Comparison of ENCODE assay signal across 20 cellular contexts in genomic region chr2:38698604-38699003, GRCh38. TPM values are rescaled to one million over a fixed set of nuclear protein-coding genes. Genes with fewer than 3 reads are reported as not detected.
DNase-seq lines count a peak whose midpoint lies in the region; ATAC-seq, FAIRE-seq and TF ChIP-seq lines count a peak whose summit lies in the region.
"Had no signal": no experiment of that assay in that cellular context is flagged by ENCODE, and none has a peak within 500 bp of the region (broad histone marks: within the 10 kb centered on the region; RNA-seq: fewer than 3 reads in every experiment).

No MANE protein-coding gene starts in this region.

- no peaks in the 10 kb centered on the region for H3K27me3 Mint-ChIP-seq in activated T-cell treated with anti-CD3 and anti-CD28 coated beads, Interleukin-2, amount 50 U/mL, for 24 hours
- no peaks in the 10 kb centered on the region for H3K27me3 Mint-ChIP-seq in activated T-cell treated with anti-CD3 and anti-CD28 coated beads, Interleukin-2, amount 50 U/mL, for 72 hours (ENCODE audit: low read depth)
- H3K27me3 Mint-ChIP-seq in CD8-positive, alpha-beta memory T cell: no peaks in the 10 kb centered on the region
- no peaks in the 10 kb centered on the region for H3K27me3 Mint-ChIP-seq in activated CD4-positive, alpha-beta memory T cell treated with anti-CD3 and anti-CD28 coated beads, Interleukin-2, amount 10 ng/mL, durations not matched to agents 7 days and 5 days

- no peak for FAIRE-seq in HepG2 (lab: Jason Lieb, UNC)

- no peak overlapping the region for H3K4me3 ChIP-seq in CD8-positive, alpha-beta memory T cell (ENCODE audit: low read length)
- H3K4me3 ChIP-seq in HepG2 (replicated peaks in 1 of 3; ENCODE audit: insufficient read depth in 1 of 3, low read depth in 2 of 3, low read length in 3 of 3): no peak overlapping the region
- H3K4me3 ChIP-seq: BLaER1 treated with 17β-estradiol and CSF1 and Interleukin-3, amounts not matched to agents 10 nM and 100 nM had no signal

- no peaks in the 10 kb centered on the region for H3K27me3 ChIP-seq in CD8-positive, alpha-beta memory T cell (ENCODE audit: insufficient read depth, low read length, poor library complexity, severe bottlenecking)
- H3K27me3 ChIP-seq in HepG2 (ENCODE audit: control insufficient read depth in 1 of 2, insufficient read depth in 2 of 2, low read length in 2 of 2): no peaks in the 10 kb centered on the region
- H3K27me3 ChIP-seq: BLaER1 treated with 17β-estradiol and CSF1 and Interleukin-3, amounts not matched to agents 10 nM and 100 nM had no signal

- no peak for TF ChIP-seq POLR2A in HepG2 (IDR thresholded peaks at IDR 0.05; ENCODE audit: insufficient read depth in 1 of 2, low read depth in 2 of 2, low read length in 2 of 2)

- DNase-seq in activated T-cell treated with anti-CD3 and anti-CD28 coated beads, Interleukin-2, amount 50 U/mL, for 24 hours: no peak
- no peak for DNase-seq in activated T-cell treated with anti-CD3 and anti-CD28 coated beads, Interleukin-2, amount 50 U/mL, for 72 hours
- DNase-seq in CD8-positive, alpha-beta memory T cell: no peak
- DNase-seq in activated CD4-positive, alpha-beta memory T cell treated with anti-CD3 and anti-CD28 coated beads, Interleukin-2, amount 10 ng/mL, durations not matched to agents 7 days and 5 days: no peak
- no peak for DNase-seq in HepG2 (ENCODE audit: low spot score)
- no peak for DNase-seq in DMS153 (lab: John Stamatoyannopoulos, UW)
- DNase-seq: Caco-2, GDM1, H9, KBM-7, NCI-H1105 treated with DMSO at 0.1 percent for 48 hours, NCI-H1694, NCI-H2081 treated with DMSO at 0.1 percent for 48 hours, NCI-H774, OCI-M1, SHP77 treated with DMSO at 0.1 percent for 48 hours, SK-N-SH had no signal

- H3K9ac ChIP-seq in HepG2 (ENCODE audit: insufficient read depth, low read depth, low read length): no peak overlapping the region
- H3K9ac ChIP-seq: BLaER1 treated with 17β-estradiol and CSF1 and Interleukin-3, amounts not matched to agents 10 nM and 100 nM; SK-N-SH had no signal

- CTCF ChIA-PET in CD8-positive, alpha-beta memory T cell (lab: Charles Lee): interaction anchor here (1.1 to 6.5 kb wide), 8 partner anchors 10 to 117 kb away, joined by 3 to 35 read pairs (median 5); partner anchors contain the start of gene HNRNPLL
- CTCF ChIA-PET in activated CD4-positive, alpha-beta memory T cell treated with anti-CD3 and anti-CD28 coated beads, Interleukin-2, amount 10 ng/mL, durations not matched to agents 7 days and 5 days (lab: Charles Lee): interaction anchor here (0.8 to 5.5 kb wide), 6 partner anchors 10 to 117 kb away, joined by 4 to 28 read pairs (median 6); partner anchors contain the start of gene HNRNPLL
- CTCF ChIA-PET in HepG2 (lab: Yijun Ruan, JAX; ENCODE audit: low intra/inter-chr PET ratio, low total read pairs): no interaction called here

- H3K9me3 ChIP-seq in CD8-positive, alpha-beta memory T cell (ENCODE audit: low read length): no peaks in the 10 kb centered on the region
- no peaks in the 10 kb centered on the region for H3K9me3 ChIP-seq in HepG2 (ENCODE audit: low read length)
- H3K9me3 ChIP-seq: Caco-2, SK-N-SH had no signal

- no peak for TF ChIP-seq CTCF in HepG2 (CRISPR knock-in tag; IDR thresholded peaks at IDR 0.05)

- peaks cover 61% of the 10 kb centered on the region for H3K36me3 Mint-ChIP-seq in activated T-cell treated with anti-CD3 and anti-CD28 coated beads, Interleukin-2, amount 50 U/mL, for 24 hours (ENCODE audit: low read depth)
- H3K36me3 Mint-ChIP-seq in activated T-cell treated with anti-CD3 and anti-CD28 coated beads, Interleukin-2, amount 50 U/mL, for 72 hours (ENCODE audit: insufficient read depth in 2 of 2): peaks cover 11 to 42% of the 10 kb centered on the region in 2 donors
- H3K36me3 Mint-ChIP-seq in CD8-positive, alpha-beta memory T cell: peaks cover 8 to 46% (median 16%) of the 10 kb centered on the region in 3 donors
- H3K36me3 Mint-ChIP-seq in activated CD4-positive, alpha-beta memory T cell treated with anti-CD3 and anti-CD28 coated beads, Interleukin-2, amount 10 ng/mL, durations not matched to agents 7 days and 5 days (ENCODE audit: low read depth): peaks cover 65% of the 10 kb centered on the region

- peak overlapping the region; percentile 57 for H3K27ac Mint-ChIP-seq in activated T-cell treated with anti-CD3 and anti-CD28 coated beads, Interleukin-2, amount 50 U/mL, for 24 hours
- no peak overlapping the region for H3K27ac Mint-ChIP-seq in activated T-cell treated with anti-CD3 and anti-CD28 coated beads, Interleukin-2, amount 50 U/mL, for 72 hours
- peak overlapping the region; percentile 55 to 99 (median 94) for H3K27ac Mint-ChIP-seq in CD8-positive, alpha-beta memory T cell
- peak overlapping the region; percentile 66 for H3K27ac Mint-ChIP-seq in activated CD4-positive, alpha-beta memory T cell treated with anti-CD3 and anti-CD28 coated beads, Interleukin-2, amount 10 ng/mL, durations not matched to agents 7 days and 5 days
- H3K27ac Mint-ChIP-seq: H9 had no signal

- H3K4me1 ChIP-seq in CD8-positive, alpha-beta memory T cell (ENCODE audit: insufficient read depth, low read length): peaks cover 47% of the 10 kb centered on the region
- peaks cover 14% of the 10 kb centered on the region for H3K4me1 ChIP-seq in HepG2 (ENCODE audit: insufficient read depth, low read length)

- WGBS in HepG2 (ENCODE audit: low lambda C conversion rate): 99% methylated on average over 4 of the region's 4 CpGs

- H2AFZ ChIP-seq in HepG2 (ENCODE audit: low read length): no peak overlapping the region

- no peak for ATAC-seq in activated T-cell treated with anti-CD3 and anti-CD28 coated beads, Interleukin-2, amount 50 U/mL, for 72 hours (replicated peaks in 1 of 2)
- ATAC-seq in HepG2 (no peak), HG03025 (IDR thresholded peaks at IDR 0.05; ENCODE audit: low FRiP score, unreplicated experiment) (no peak), HG02798 (IDR thresholded peaks at IDR 0.05; ENCODE audit: poor library complexity, unreplicated experiment) (no peak)

- peaks cover 61% of the 10 kb centered on the region for H3K4me1 Mint-ChIP-seq in activated T-cell treated with anti-CD3 and anti-CD28 coated beads, Interleukin-2, amount 50 U/mL, for 24 hours (ENCODE audit: low read depth)
- peaks cover 58% of the 10 kb centered on the region for H3K4me1 Mint-ChIP-seq in activated T-cell treated with anti-CD3 and anti-CD28 coated beads, Interleukin-2, amount 50 U/mL, for 72 hours (ENCODE audit: low read depth)
- peaks cover 67 to 86% (median 86%) of the 10 kb centered on the region in 3 donors for H3K4me1 Mint-ChIP-seq in CD8-positive, alpha-beta memory T cell
- peaks cover 81% of the 10 kb centered on the region for H3K4me1 Mint-ChIP-seq in activated CD4-positive, alpha-beta memory T cell treated with anti-CD3 and anti-CD28 coated beads, Interleukin-2, amount 10 ng/mL, durations not matched to agents 7 days and 5 days

- intact Hi-C loops in HepG2 (cut with micrococcal nuclease; ENCODE audit: unreplicated experiment): no loop called here

- no peak overlapping the region for H3K4me2 ChIP-seq in HepG2 (ENCODE audit: low read depth, low read length)
- H3K4me2 ChIP-seq: BLaER1 treated with 17β-estradiol and CSF1 and Interleukin-3, amounts not matched to agents 10 nM and 100 nM; SK-N-SH had no signal

- no peak overlapping the region for H3K27ac ChIP-seq in CD8-positive, alpha-beta memory T cell (ENCODE audit: low read depth, low read length)
- H3K27ac ChIP-seq in HepG2 (ENCODE audit: extremely low read length, insufficient read depth, low read length): no peak overlapping the region
- H3K27ac ChIP-seq: BLaER1 treated with 17β-estradiol and CSF1 and Interleukin-3, amounts not matched to agents 10 nM and 100 nM had no signal

- no peaks in the 10 kb centered on the region for H3K36me3 ChIP-seq in CD8-positive, alpha-beta memory T cell (ENCODE audit: insufficient read depth, low read length)
- peaks cover 14 to 36% of the 10 kb centered on the region in 2 experiments for H3K36me3 ChIP-seq in HepG2 (replicated peaks in 1 of 2; ENCODE audit: control insufficient read depth in 1 of 2, insufficient read depth in 2 of 2, low read length in 2 of 2)

- in situ Hi-C loops in HepG2 (cut with HindIII; ENCODE audit: extremely low pct_ligation_motif_present, low pct_unique_long_range_greater_than_20kb): no loop called here

- no peak for TF ChIP-seq RAD21 in HepG2 (CRISPR knock-in tag; IDR thresholded peaks at IDR 0.05)

- POLR2A ChIA-PET in CD8-positive, alpha-beta memory T cell (lab: Charles Lee): interaction anchor here (1.0 to 1.9 kb wide), 3 partner anchors 10 to 52 kb away, joined by 6 to 7 read pairs (median 6); partner anchors contain the start of gene SRSF7
- POLR2A ChIA-PET in activated CD4-positive, alpha-beta memory T cell treated with anti-CD3 and anti-CD28 coated beads, Interleukin-2, amount 10 ng/mL, durations not matched to agents 7 days and 5 days (lab: Charles Lee): interaction anchor here (0.9 to 9.0 kb wide), 13 partner anchors 10 to 117 kb away, joined by 3 to 73 read pairs (median 5); partner anchors contain the start of genes GALM, HNRNPLL and SRSF7
- POLR2A ChIA-PET in HepG2 (lab: Yijun Ruan, JAX): interaction anchor here (1.0 kb wide), 1 partner anchor 12 kb away, joined by 3 read pairs; no protein-coding TSS in a partner anchor

- TF ChIP-seq EP300 in HepG2 (IDR thresholded peaks at IDR 0.05; ENCODE audit: low read depth in 2 of 2, low read length in 2 of 2) (no peak), HepG2 (CRISPR knock-in tag; IDR thresholded peaks at IDR 0.05; ENCODE audit: borderline replicate concordance) (no peak)

- no TSS peak for BruUV-seq in HepG2 (replicated peaks; lab: Mats Ljungman, UMichigan)

- H4K20me1 ChIP-seq in HepG2 (ENCODE audit: insufficient read depth, low read length): 0 out of 2 replicates have a peak, but pooled peaks cover 2% of the 10 kb centered on the region
- H4K20me1 ChIP-seq: BLaER1 treated with 17β-estradiol and CSF1 and Interleukin-3, amounts not matched to agents 10 nM and 100 nM had no signal

- no peaks in the 10 kb centered on the region for H3K9me3 Mint-ChIP-seq in activated T-cell treated with anti-CD3 and anti-CD28 coated beads, Interleukin-2, amount 50 U/mL, for 24 hours
- no peaks in the 10 kb centered on the region for H3K9me3 Mint-ChIP-seq in activated T-cell treated with anti-CD3 and anti-CD28 coated beads, Interleukin-2, amount 50 U/mL, for 72 hours
- peaks cover 0 to 8% (median 3%) of the 10 kb centered on the region in 5 donors for H3K9me3 Mint-ChIP-seq in CD8-positive, alpha-beta memory T cell
- no peaks in the 10 kb centered on the region for H3K9me3 Mint-ChIP-seq in activated CD4-positive, alpha-beta memory T cell treated with anti-CD3 and anti-CD28 coated beads, Interleukin-2, amount 10 ng/mL, durations not matched to agents 7 days and 5 days
- H3K9me3 Mint-ChIP-seq: H9 had no signal

- no peak overlapping the region for H3K4me3 Mint-ChIP-seq in activated T-cell treated with anti-CD3 and anti-CD28 coated beads, Interleukin-2, amount 50 U/mL, for 24 hours
- H3K4me3 Mint-ChIP-seq in activated T-cell treated with anti-CD3 and anti-CD28 coated beads, Interleukin-2, amount 50 U/mL, for 72 hours: no peak overlapping the region
- H3K4me3 Mint-ChIP-seq in CD8-positive, alpha-beta memory T cell: peak overlapping the region in 3 of 7 donors; percentile 5 to 81 (median 31)
- H3K4me3 Mint-ChIP-seq in activated CD4-positive, alpha-beta memory T cell treated with anti-CD3 and anti-CD28 coated beads, Interleukin-2, amount 10 ng/mL, durations not matched to agents 7 days and 5 days: no peak overlapping the region
- H3K4me3 Mint-ChIP-seq: H9 had no signal

- H3K79me2 ChIP-seq in HepG2 (ENCODE audit: insufficient read depth, low read length): peaks cover 22% of the 10 kb centered on the region

RNA-seq across cellular contexts. Expression of gene GALM, which starts 32.7 kb away (rescaled TPM):
- 100 to 1,000 TPM in 1 of 2 donors, 10 to 100 TPM in 1; 97.8 to 114 TPM for total RNA-seq in activated T-cell treated with anti-CD3 and anti-CD28 coated beads, Interleukin-2, amount 50 U/mL, for 72 hours
- total RNA-seq in CD8-positive, alpha-beta memory T cell: 100 to 1,000 TPM; 107 to 109 TPM
- polyA plus RNA-seq in CD8-positive, alpha-beta memory T cell: 51.4 TPM
- 10 to 100 TPM; 94.7 to 97.4 TPM for total RNA-seq in activated CD4-positive, alpha-beta memory T cell treated with anti-CD3 and anti-CD28 coated beads, Interleukin-2, amount 10 ng/mL, durations not matched to agents 7 days and 5 days
- 90.0 and 114 TPM in 2 replicates for total RNA-seq in HepG2 (2016; rRNA removed; fragmentation: Illumina TruSeq; extraction: Trizol)
- 23.4 and 25.3 TPM in 2 replicates for total RNA-seq in HepG2 (2016; cell fraction: cytosol; rRNA removed; fragmentation: Illumina TruSeq; extraction: Trizol; ENCODE audit: low read depth)
- 97.4 and 121 TPM in 2 replicates for total RNA-seq in HepG2 (2016; cell fraction: insoluble cytoplasmic fraction; rRNA removed; fragmentation: Illumina TruSeq; extraction: Trizol)
- total RNA-seq in HepG2 (2016; cell fraction: membrane; rRNA removed; fragmentation: Illumina TruSeq; extraction: Trizol): 42.3 and 46.2 TPM in 2 replicates
- total RNA-seq in HepG2 (2016; cell fraction: nucleus; rRNA removed; fragmentation: Illumina TruSeq; extraction: Trizol): 40.2 and 41.1 TPM in 2 replicates
- 60.3 and 65.5 TPM in 2 replicates for polyA plus RNA-seq in HepG2 (2011; rRNA removed)
- 55.9 and 67.8 TPM in 2 replicates for polyA plus RNA-seq in HepG2 (2011; cell fraction: cytosol; rRNA removed)
- 18.3 and 26.1 TPM in 2 replicates for polyA plus RNA-seq in HepG2 (2011; cell fraction: nucleus; rRNA removed)
- 53.1 and 67.0 TPM in 2 replicates for polyA plus RNA-seq in HepG2 (2012)
- polyA plus RNA-seq in HepG2 (2016; cell fraction: cytosol; fragmentation: Illumina TruSeq; extraction: Trizol; ENCODE audit: low read depth): 17.3 and 18.5 TPM in 2 replicates
- 102 TPM in 2 replicates for polyA plus RNA-seq in HepG2 (2016; cell fraction: insoluble cytoplasmic fraction; fragmentation: Illumina TruSeq; extraction: Trizol; ENCODE audit: low read depth)
- polyA plus RNA-seq in HepG2 (2016; cell fraction: membrane; fragmentation: Illumina TruSeq; extraction: Trizol; ENCODE audit: low read depth): 25.4 and 26.1 TPM in 2 replicates
- polyA plus RNA-seq in HepG2 (2016; cell fraction: nucleus; fragmentation: Illumina TruSeq; extraction: Trizol; ENCODE audit: insufficient read depth, low read depth): 43.2 and 47.8 TPM in 2 replicates
- polyA minus RNA-seq in HepG2 (2011; rRNA and poly(A)+ RNA removed; ENCODE audit: low replicate concordance): 20.6 and 67.6 TPM in 2 replicates
- polyA minus RNA-seq in HepG2 (2011; cell fraction: cytosol; rRNA and poly(A)+ RNA removed): 37.5 and 41.1 TPM in 2 replicates
- polyA minus RNA-seq in HepG2 (2011; cell fraction: nucleus; rRNA and poly(A)+ RNA removed): 40.4 and 46.2 TPM in 2 replicates

RNA-seq across cellular contexts. Expression of gene SRSF7, which starts 52.6 kb away (rescaled TPM):
- total RNA-seq in activated T-cell treated with anti-CD3 and anti-CD28 coated beads, Interleukin-2, amount 50 U/mL, for 72 hours: 100 to 1,000 TPM; 258 to 264 TPM
- total RNA-seq in CD8-positive, alpha-beta memory T cell: 100 to 1,000 TPM; 378 to 381 TPM
- polyA plus RNA-seq in CD8-positive, alpha-beta memory T cell: 200 TPM
- 100 to 1,000 TPM; 243 to 249 TPM for total RNA-seq in activated CD4-positive, alpha-beta memory T cell treated with anti-CD3 and anti-CD28 coated beads, Interleukin-2, amount 10 ng/mL, durations not matched to agents 7 days and 5 days
- 275 and 377 TPM in 2 replicates for total RNA-seq in HepG2 (2016; rRNA removed; fragmentation: Illumina TruSeq; extraction: Trizol)
- 67.2 and 80.5 TPM in 2 replicates for total RNA-seq in HepG2 (2016; cell fraction: cytosol; rRNA removed; fragmentation: Illumina TruSeq; extraction: Trizol; ENCODE audit: low read depth)
- total RNA-seq in HepG2 (2016; cell fraction: insoluble cytoplasmic fraction; rRNA removed; fragmentation: Illumina TruSeq; extraction: Trizol): 285 and 392 TPM in 2 replicates
- total RNA-seq in HepG2 (2016; cell fraction: membrane; rRNA removed; fragmentation: Illumina TruSeq; extraction: Trizol): 77.6 and 84.5 TPM in 2 replicates
- 186 and 191 TPM in 2 replicates for total RNA-seq in HepG2 (2016; cell fraction: nucleus; rRNA removed; fragmentation: Illumina TruSeq; extraction: Trizol)
- 154 and 172 TPM in 2 replicates for polyA plus RNA-seq in HepG2 (2011; rRNA removed)
- 76.4 and 98.0 TPM in 2 replicates for polyA plus RNA-seq in HepG2 (2011; cell fraction: cytosol; rRNA removed)
- 231 and 316 TPM in 2 replicates for polyA plus RNA-seq in HepG2 (2011; cell fraction: nucleus; rRNA removed)
- 106 and 123 TPM in 2 replicates for polyA plus RNA-seq in HepG2 (2012)
- 48.7 and 55.5 TPM in 2 replicates for polyA plus RNA-seq in HepG2 (2016; cell fraction: cytosol; fragmentation: Illumina TruSeq; extraction: Trizol; ENCODE audit: low read depth)
- polyA plus RNA-seq in HepG2 (2016; cell fraction: insoluble cytoplasmic fraction; fragmentation: Illumina TruSeq; extraction: Trizol; ENCODE audit: low read depth): 378 and 417 TPM in 2 replicates
- polyA plus RNA-seq in HepG2 (2016; cell fraction: membrane; fragmentation: Illumina TruSeq; extraction: Trizol; ENCODE audit: low read depth): 45.0 and 50.4 TPM in 2 replicates
- polyA plus RNA-seq in HepG2 (2016; cell fraction: nucleus; fragmentation: Illumina TruSeq; extraction: Trizol; ENCODE audit: insufficient read depth, low read depth): 359 and 362 TPM in 2 replicates
- polyA minus RNA-seq in HepG2 (2011; rRNA and poly(A)+ RNA removed; ENCODE audit: low replicate concordance): 67.1 and 233 TPM in 2 replicates
- 41.8 and 45.7 TPM in 2 replicates for polyA minus RNA-seq in HepG2 (2011; cell fraction: cytosol; rRNA and poly(A)+ RNA removed)
- 175 and 230 TPM in 2 replicates for polyA minus RNA-seq in HepG2 (2011; cell fraction: nucleus; rRNA and poly(A)+ RNA removed)
